1 cellular context compared by ENCODE assay signal in the genomic region with DNA sequence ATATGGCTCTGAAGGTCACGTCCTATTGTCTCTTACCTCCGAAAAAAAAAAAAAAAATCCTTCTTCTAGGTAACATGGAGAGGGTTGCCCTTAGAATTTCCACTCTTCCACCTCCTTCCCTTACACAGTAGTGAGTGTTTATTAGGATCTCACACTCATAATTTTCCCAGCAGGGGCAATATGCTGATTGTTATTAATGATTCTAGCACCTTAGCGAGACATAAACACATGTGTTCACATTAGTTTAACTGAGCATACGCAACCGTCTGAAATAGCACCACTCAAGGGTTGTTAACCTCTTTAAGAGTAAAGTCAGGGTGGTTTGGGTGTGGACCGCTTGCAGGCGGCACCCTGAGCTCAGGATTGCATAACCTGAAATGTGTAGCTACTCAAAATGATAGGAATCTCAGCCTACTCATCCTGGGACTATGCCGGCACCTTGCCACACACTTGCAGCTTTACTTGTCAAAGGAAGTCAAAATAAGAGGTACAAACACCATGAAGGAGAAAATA.
TF ChIP-seq lines count a peak whose summit lies in the region.

No MANE protein-coding gene starts in this region.

TF ChIP-seq in K562, 482 proteins besides CTCF, POLR2A, EP300 and RAD21 (continued from another document and continues in another):
- TF ChIP-seq ZNF609 (CRISPR knock-in tag; IDR thresholded peaks at IDR 0.05; ENCODE audit: borderline replicate concordance) (no peak), GTF2E2 (tag; IDR thresholded peaks at IDR 0.05) (no peak), ZNF511 (CRISPR knock-in tag; IDR thresholded peaks at IDR 0.05) (no peak), ETV5 (CRISPR knock-in tag; IDR thresholded peaks at IDR 0.05; ENCODE audit: low read depth) (no peak), FOXJ3 (CRISPR knock-in tag; IDR thresholded peaks at IDR 0.05) (no peak), ZNF79 (CRISPR knock-in tag; IDR thresholded peaks at IDR 0.05; ENCODE audit: low read depth) (no peak), TCF3 (CRISPR knock-in tag; IDR thresholded peaks at IDR 0.05) (peak; percentile 49), HBP1 (CRISPR knock-in tag; IDR thresholded peaks at IDR 0.05) (no peak), TAF15 (IDR thresholded peaks at IDR 0.05; ENCODE audit: low read depth, low read length) (no peak), ZNF212 (CRISPR knock-in tag; IDR thresholded peaks at IDR 0.05) (no peak), PTRF (tag; IDR thresholded peaks at IDR 0.05) (no peak), THAP7 (CRISPR knock-in tag; IDR thresholded peaks at IDR 0.05) (no peak), HMBOX1 (IDR thresholded peaks at IDR 0.05) (peak; percentile 63), GTF2F1 (IDR thresholded peaks at IDR 0.05; ENCODE audit: low read depth, low read length) (no peak), ZFP91 (CRISPR knock-in tag; IDR thresholded peaks at IDR 0.05) (no peak), HDAC1 (IDR thresholded peaks at IDR 0.05) (no peak), HNRNPH1 (optimal IDR thresholded peaks at IDR 0.05; ENCODE audit: low read depth, low read length) (no peak), CEBPZ (IDR thresholded peaks at IDR 0.05; ENCODE audit: borderline replicate concordance, low read depth, low read length) (no peak), RBM17 (IDR thresholded peaks at IDR 0.05; ENCODE audit: borderline replicate concordance, low read depth, low read length) (no peak), EGR1 (conservative IDR thresholded peaks at IDR 0.05) (no peak), ZBTB9 (CRISPR knock-in tag; IDR thresholded peaks at IDR 0.05) (no peak), RFX1 (IDR thresholded peaks at IDR 0.05) (no peak), ZNF253 (CRISPR knock-in tag; conservative IDR thresholded peaks at IDR 0.05) (no peak), ZNF280B (CRISPR knock-in tag; IDR thresholded peaks at IDR 0.05) (no peak), CAMTA2 (CRISPR knock-in tag; conservative IDR thresholded peaks at IDR 0.05) (no peak), HDAC3 (IDR thresholded peaks at IDR 0.05; ENCODE audit: borderline replicate concordance, partially characterized antibody) (no peak), ZC3H11A (IDR thresholded peaks at IDR 0.05; ENCODE audit: low read depth, low read length) (no peak), CREM (IDR thresholded peaks at IDR 0.05; ENCODE audit: low read depth) (peak; percentile 47; the same call in 1 of the 2 replicates), ZNF316 (IDR thresholded peaks at IDR 0.05) (no peak), DIDO1 (tag; IDR thresholded peaks at IDR 0.05; ENCODE audit: low read depth) (no peak), PYGO2 (tag; IDR thresholded peaks at IDR 0.05) (no peak)
- TF ChIP-seq, protein P1, sequence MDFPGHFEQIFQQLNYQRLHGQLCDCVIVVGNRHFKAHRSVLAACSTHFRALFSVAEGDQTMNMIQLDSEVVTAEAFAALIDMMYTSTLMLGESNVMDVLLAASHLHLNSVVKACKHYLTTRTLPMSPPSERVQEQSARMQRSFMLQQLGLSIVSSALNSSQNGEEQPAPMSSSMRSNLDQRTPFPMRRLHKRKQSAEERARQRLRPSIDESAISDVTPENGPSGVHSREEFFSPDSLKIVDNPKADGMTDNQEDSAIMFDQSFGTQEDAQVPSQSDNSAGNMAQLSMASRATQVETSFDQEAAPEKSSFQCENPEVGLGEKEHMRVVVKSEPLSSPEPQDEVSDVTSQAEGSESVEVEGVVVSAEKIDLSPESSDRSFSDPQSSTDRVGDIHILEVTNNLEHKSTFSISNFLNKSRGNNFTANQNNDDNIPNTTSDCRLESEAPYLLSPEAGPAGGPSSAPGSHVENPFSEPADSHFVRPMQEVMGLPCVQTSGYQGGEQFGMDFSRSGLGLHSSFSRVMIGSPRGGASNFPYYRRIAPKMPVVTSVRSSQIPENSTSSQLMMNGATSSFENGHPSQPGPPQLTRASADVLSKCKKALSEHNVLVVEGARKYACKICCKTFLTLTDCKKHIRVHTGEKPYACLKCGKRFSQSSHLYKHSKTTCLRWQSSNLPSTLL (IDR thresholded peaks at IDR 0.05): no peak
- TF ChIP-seq, protein P2, sequence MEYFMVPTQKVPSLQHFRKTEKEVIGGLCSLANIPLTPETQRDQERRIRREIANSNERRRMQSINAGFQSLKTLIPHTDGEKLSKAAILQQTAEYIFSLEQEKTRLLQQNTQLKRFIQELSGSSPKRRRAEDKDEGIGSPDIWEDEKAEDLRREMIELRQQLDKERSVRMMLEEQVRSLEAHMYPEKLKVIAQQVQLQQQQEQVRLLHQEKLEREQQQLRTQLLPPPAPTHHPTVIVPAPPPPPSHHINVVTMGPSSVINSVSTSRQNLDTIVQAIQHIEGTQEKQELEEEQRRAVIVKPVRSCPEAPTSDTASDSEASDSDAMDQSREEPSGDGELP (CRISPR knock-in tag; IDR thresholded peaks at IDR 0.05; ENCODE audit: borderline replicate concordance): no peak
